Comparison of ENCODE assay signal across 10 cellular contexts in genomic region chr2:64866797-64867196, GRCh38.
DNase-seq lines count a peak whose midpoint lies in the region; ATAC-seq and TF ChIP-seq lines count a peak whose summit lies in the region.
"Had no signal": no experiment of that assay in that cellular context is flagged by ENCODE, and none has a peak within 500 bp of the region (broad histone marks: within the 10 kb centered on the region; RNA-seq: fewer than 3 reads in every experiment).

No MANE protein-coding gene starts in this region.

- H3K27ac ChIP-seq in ACC112 (ENCODE audit: low read depth, low read length) (no peak overlapping the region), brain microvascular endothelial cell (no peak overlapping the region)
- H3K27ac ChIP-seq: gastrocnemius medialis had no signal

- no peak for ATAC-seq in stimulated activated naive CD8-positive, alpha-beta T cell treated with anti-CD3 and anti-CD28 coated beads, Interleukin-15, Interleukin-2, amounts not matched to agents 100 U/mL and 50 U/mL, for 24 hours
- ATAC-seq: gastrocnemius medialis had no signal

- TF ChIP-seq CTCF in HFF-Myc (IDR thresholded peaks at IDR 0.05; ENCODE audit: low read depth, low read length, missing control alignments) = no peak
- TF ChIP-seq CTCF in brain microvascular endothelial cell (IDR thresholded peaks at IDR 0.05; ENCODE audit: low read depth, low read length, missing control alignments) = peak; percentile 19

- H3K27me3 ChIP-seq in ACC112 (ENCODE audit: insufficient read depth, low read length) = peaks cover 11% of the 10 kb centered on the region; the same call in 1 of the 2 replicates
- H3K27me3 ChIP-seq in brain microvascular endothelial cell (replicated peaks) = peaks cover 42% of the 10 kb centered on the region
- H3K27me3 ChIP-seq: gastrocnemius medialis had no signal

- in situ Hi-C loops in brain microvascular endothelial cell (cut with HindIII; ENCODE audit: low pct_ligation_motif_present, low sequenced_read_pairs) = loop anchor here (25.0 kb wide), 1 partner anchor 204 kb away; the partner anchor contains the start of gene SERTAD2

- H2AFZ ChIP-seq in ACC112 (ENCODE audit: low read length, unreplicated experiment) = no peak overlapping the region

- peaks cover 25% of the 10 kb centered on the region for H3K4me1 ChIP-seq in ACC112 (ENCODE audit: control insufficient read depth, insufficient read depth, low read length, unreplicated experiment)

- H3K36me3 ChIP-seq in ACC112 (ENCODE audit: insufficient read depth, low read length) (no peaks in the 10 kb centered on the region), brain microvascular endothelial cell (replicated peaks) (no peaks in the 10 kb centered on the region)
- H3K36me3 ChIP-seq: gastrocnemius medialis had no signal

- H3K4me3 ChIP-seq in ACC112 (ENCODE audit: low read depth, low read length) (peak overlapping the region; percentile 72; the same call in 1 of the 2 replicates), HFF-Myc (replicated peaks; ENCODE audit: low read depth, low read length) (no peak overlapping the region), brain microvascular endothelial cell (ENCODE audit: low read depth, low read length) (no peak overlapping the region)
- H3K4me3 ChIP-seq: gastrocnemius medialis had no signal

- no peaks in the 10 kb centered on the region for H3K79me2 ChIP-seq in ACC112 (ENCODE audit: control insufficient read depth, insufficient read depth, low read length, unreplicated experiment)

- DNase-seq in HFF-Myc (ENCODE audit: extremely low read depth, low read depth) = peak; percentile 90
- peak; percentile 96 for DNase-seq in brain microvascular endothelial cell
- peak; percentile 89 for DNase-seq in mesenteric fat pad (ENCODE audit: low spot score)
- no peak for DNase-seq in COLO829 (ENCODE audit: low spot score)
- DNase-seq in NCI-H128 (lab: John Stamatoyannopoulos, UW; ENCODE audit: unreplicated experiment) = no peak
- no peak for DNase-seq in NCI-H2107 treated with DMSO at 0.1 percent for 48 hours (lab: John Stamatoyannopoulos, UW; ENCODE audit: unreplicated experiment)
- DNase-seq in stimulated activated naive CD8-positive, alpha-beta T cell treated with anti-CD3 and anti-CD28 coated beads, Interleukin-15, Interleukin-2, amounts not matched to agents 100 U/mL and 50 U/mL, for 24 hours = no peak
- DNase-seq: activated CD4-positive, alpha-beta T cell treated with anti-CD3 and anti-CD28 coated beads, Interleukin-2, amount 50 U/mL, for 48 hours; gastrocnemius medialis had no signal

Comparison
In these comparisons a context has a peak if more than half of its experiments do, and no peak if none do; other contexts are left out.
1. DNase-seq: peak in HFF-Myc (single experiment), brain microvascular endothelial cell (single experiment) and mesenteric fat pad (single experiment); none in COLO829 (single experiment), NCI-H128 (single experiment), NCI-H2107 treated with DMSO at 0.1 percent for 48 hours (single experiment) and stimulated activated naive CD8-positive, alpha-beta T cell treated with anti-CD3 and anti-CD28 coated beads, Interleukin-15, Interleukin-2, amounts not matched to agents 100 U/mL and 50 U/mL, for 24 hours (single experiment).